Comparison of ENCODE assay signal across 22 cellular contexts in the genomic region with DNA sequence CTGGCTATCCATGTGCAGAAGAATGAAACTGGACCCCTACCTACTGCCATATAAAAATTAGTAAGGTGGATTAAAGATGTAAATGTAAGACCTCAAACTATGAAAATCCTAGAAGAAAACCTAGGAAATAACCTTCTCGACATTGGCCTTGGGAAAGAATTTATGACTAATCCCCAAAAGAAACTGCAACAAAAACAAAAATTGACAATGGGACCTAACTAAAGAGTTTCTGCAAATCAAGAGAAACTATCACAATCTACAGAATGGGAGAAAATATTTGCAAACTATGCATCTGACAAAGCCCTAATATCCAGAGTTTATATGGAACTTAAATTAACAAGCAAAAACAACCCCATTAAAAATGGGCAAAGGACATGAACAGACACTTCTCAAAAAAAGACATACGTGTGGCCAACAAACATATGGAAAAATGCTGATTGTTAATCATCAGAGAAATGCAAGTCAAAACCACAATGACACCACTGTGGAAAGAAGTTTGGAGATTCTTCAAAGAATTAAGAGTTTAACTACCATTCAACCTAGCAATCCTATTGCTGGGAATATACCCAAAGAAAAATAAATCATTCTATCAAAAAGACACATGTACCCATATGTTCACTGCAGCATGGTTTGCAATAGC.
"Had no signal": no experiment of that assay in that cellular context is flagged by ENCODE, and none has a peak within 500 bp of the region (broad histone marks: within the 10 kb centered on the region; RNA-seq: fewer than 3 reads in every experiment).

No MANE protein-coding gene starts in this region.

- H3K27ac ChIP-seq: body of pancreas, colonic mucosa, heart left ventricle, neural progenitor cell, ovary, psoas muscle, suprapubic skin had no signal

- H3K4me3 ChIP-seq: body of pancreas, colonic mucosa, gastroesophageal sphincter, heart left ventricle, neural progenitor cell, ovary, psoas muscle, suprapubic skin had no signal

- H3K9me3 Mint-ChIP-seq: activated B cell treated with CpG ODN at 0.5 μM for 24 hours, neural progenitor cell had no signal

- H3K36me3 ChIP-seq: colonic mucosa, neural progenitor cell, ovary had no signal

- H3K4me1 ChIP-seq: colonic mucosa, neural progenitor cell, suprapubic skin had no signal

- ATAC-seq: activated CD8-positive, alpha-beta T cell treated with anti-CD3 and anti-CD28 coated beads, Interleukin-2, amount 10 ng/mL, durations not matched to agents 7 days and 5 days; activated naive CD4-positive, alpha-beta T cell treated with anti-CD3 and anti-CD28 coated beads, Interleukin-2, amount 50 U/mL, for 72 hours; body of pancreas; gastroesophageal sphincter; heart left ventricle; left ventricle myocardium superior; psoas muscle; right cardiac atrium had no signal

- H3K27ac Mint-ChIP-seq: activated B cell treated with CpG ODN at 0.5 μM for 24 hours; activated CD8-positive, alpha-beta T cell treated with anti-CD3 and anti-CD28 coated beads, Interleukin-2, amount 10 ng/mL, durations not matched to agents 7 days and 5 days; activated naive CD4-positive, alpha-beta T cell treated with anti-CD3 and anti-CD28 coated beads, Interleukin-2, amount 50 U/mL, for 72 hours; activated T-cell treated with anti-CD3 and anti-CD28 coated beads, Interleukin-2, amount 50 U/mL, for 24 hours; memory B cell; neural progenitor cell; type B pancreatic cell had no signal

- H3K27me3 ChIP-seq: body of pancreas, colonic mucosa, gastroesophageal sphincter, heart left ventricle, neural progenitor cell, ovary, suprapubic skin had no signal

- H3K27me3 Mint-ChIP-seq: activated B cell treated with CpG ODN at 0.5 μM for 24 hours; activated T-cell treated with anti-CD3 and anti-CD28 coated beads, Interleukin-2, amount 50 U/mL, for 24 hours; memory B cell; type B pancreatic cell had no signal

- DNase-seq: activated B cell treated with CpG ODN at 0.5 μM for 24 hours; activated CD4-positive, alpha-beta T cell treated with anti-CD3 and anti-CD28 coated beads for 48 hours; activated CD8-positive, alpha-beta T cell treated with anti-CD3 and anti-CD28 coated beads, Interleukin-2, amount 10 ng/mL, durations not matched to agents 7 days and 5 days; activated effector memory CD4-positive, alpha-beta T cell treated with Interleukin-2 at 50 U/mL for 16 hours; activated T-cell treated with anti-CD3 and anti-CD28 coated beads, Interleukin-2, amount 50 U/mL, for 24 hours; amniotic stem cell; body of pancreas; caudate nucleus; colonic mucosa; heart left ventricle; left ventricle myocardium superior; ovary; psoas muscle; right cardiac atrium; stimulated activated CD4-positive, alpha-beta T cell treated with anti-CD3 and anti-CD28 coated beads, Interleukin-2, amount 100 ng/mL, for 24 hours; stimulated activated naive CD4-positive, alpha-beta T cell treated with Interleukin-2 at 50 U/mL for 16 hours had no signal

- H3K4me1 Mint-ChIP-seq: neural progenitor cell had no signal

- H2AFZ ChIP-seq: neural progenitor cell had no signal

- H3K4me3 Mint-ChIP-seq: activated B cell treated with CpG ODN at 0.5 μM for 24 hours; activated CD8-positive, alpha-beta T cell treated with anti-CD3 and anti-CD28 coated beads, Interleukin-2, amount 10 ng/mL, durations not matched to agents 7 days and 5 days; activated T-cell treated with anti-CD3 and anti-CD28 coated beads, Interleukin-2, amount 50 U/mL, for 24 hours; memory B cell; neural progenitor cell; type B pancreatic cell had no signal
